ENCODE assay signal across 22 cellular contexts in the genomic region with DNA sequence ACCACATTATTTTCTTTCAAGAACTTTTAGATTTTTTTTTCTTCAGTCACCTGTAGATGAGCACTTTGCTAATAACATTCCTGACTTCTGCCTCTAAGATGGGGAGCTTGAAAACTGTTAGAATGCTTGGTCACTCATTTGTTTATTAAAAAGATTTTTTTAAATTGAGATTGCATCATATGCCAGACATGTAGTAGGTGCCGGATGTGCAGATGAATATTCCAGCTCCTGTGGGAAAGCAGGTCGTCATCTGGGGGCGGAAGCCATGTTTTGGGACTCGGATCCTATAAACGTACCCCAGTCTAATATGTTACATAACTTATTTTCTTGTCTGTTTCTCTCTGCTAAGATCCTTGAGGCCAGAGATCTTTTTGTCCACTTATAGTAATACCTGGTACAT.
DNase-seq lines count a peak whose midpoint lies in the region; TF ChIP-seq lines count a peak whose summit lies in the region.
"Had no signal": no experiment of that assay in that cellular context is flagged by ENCODE, and none has a peak within 500 bp of the region (broad histone marks: within the 10 kb centered on the region; RNA-seq: fewer than 3 reads in every experiment).

No MANE protein-coding gene starts in this region.

- H3K36me3 Mint-ChIP-seq in chondrocyte (ENCODE audit: low read depth): peaks cover 38% of the 10 kb centered on the region

- peaks cover 2% of the 10 kb centered on the region for H3K9me3 Mint-ChIP-seq in chondrocyte (ENCODE audit: low read depth)

- peak overlapping the region; percentile 46 for H3K27ac Mint-ChIP-seq in chondrocyte (ENCODE audit: unreplicated experiment)
- H3K27ac Mint-ChIP-seq: CD4-positive, alpha-beta memory T cell had no signal

- no peaks in the 10 kb centered on the region for H3K27me3 Mint-ChIP-seq in chondrocyte (ENCODE audit: low read depth)
- H3K27me3 Mint-ChIP-seq: CD4-positive, alpha-beta memory T cell had no signal

- POLR2A ChIA-PET in GM10248 (lab: Yijun Ruan, JAX): interaction anchor here (0.6 kb wide), 1 partner anchor 76 kb away, joined by 5 read pairs; no protein-coding TSS in a partner anchor

- H3K4me3 Mint-ChIP-seq in chondrocyte (ENCODE audit: unreplicated experiment): no peak overlapping the region
- H3K4me3 Mint-ChIP-seq: CD4-positive, alpha-beta memory T cell had no signal

- TF ChIP-seq CTCF in chondrocyte (IDR thresholded peaks at IDR 0.05): no peak
- no peak for TF ChIP-seq CTCF in GM10248 (IDR thresholded peaks at IDR 0.05; ENCODE audit: control extremely low read depth, extremely low read depth, low read depth, missing control alignments)

- H3K4me1 Mint-ChIP-seq in chondrocyte (ENCODE audit: low read depth): peaks cover 64% of the 10 kb centered on the region

- DNase-seq in EH (ENCODE audit: low read depth) (peak; percentile 41), chondrocyte (ENCODE audit: low spot score) (no peak), iris pigment epithelial cell (ENCODE audit: low read depth) (peak; percentile 38), putamen (ENCODE audit: low spot score) (peak; percentile 19), occipital lobe (lab: John Stamatoyannopoulos, UW) (no peak), GM10248 (ENCODE audit: extremely low spot score) (no peak), nucleus accumbens (lab: John Stamatoyannopoulos, UW) (no peak), amygdala (lab: John Stamatoyannopoulos, UW) (no peak)
- DNase-seq: ACHN; Caco-2; CD4-positive, alpha-beta memory T cell; DMS 273 treated with DMSO at 0.1 percent for 48 hours; DND-41; KBM-7; NCI-H1092; NCI-H1436; NCI-H1930; NCI-H2227 treated with DMSO at 0.1 percent for 48 hours; NCI-H510A; PC-9; RPMI8226; SHP77 had no signal

- CTCF ChIA-PET in GM10248 (lab: Yijun Ruan, JAX): interaction anchor here (0.9 to 1.7 kb wide), 5 partner anchors 13 to 101 kb away, joined by 3 to 7 read pairs (median 3); no protein-coding TSS in a partner anchor

Comparison
In these comparisons a context has a peak if more than half of its experiments do, and no peak if none do; other contexts are left out.
1. DNase-seq: peak in EH (single experiment), iris pigment epithelial cell (single experiment) and putamen (single experiment); none in chondrocyte (single experiment), occipital lobe (single experiment), GM10248 (single experiment), nucleus accumbens (0 of 56) and amygdala (0 of 56).